8 cellular contexts compared by ENCODE assay signal in genomic region chr11:59206635-59207034, GRCh38. TPM values are rescaled to one million over a fixed set of nuclear protein-coding genes. Genes with fewer than 3 reads are reported as not detected.
A peak's percentile ranks its signal among the peaks of the same experiment; 100 is the strongest.
DNase-seq lines count a peak whose midpoint lies in the region; ATAC-seq and TF ChIP-seq lines count a peak whose summit lies in the region.

No MANE protein-coding gene starts in this region.

- H3K9me3 ChIP-seq in OCI-LY7 (ENCODE audit: low read length) (no peaks in the 10 kb centered on the region), parathyroid adenoma (ENCODE audit: control insufficient read depth, low read length) (no peaks in the 10 kb centered on the region)

- no peak overlapping the region for H2AFZ ChIP-seq in OCI-LY7 (ENCODE audit: low read length)
- H2AFZ ChIP-seq in parathyroid adenoma: no peak overlapping the region

- ATAC-seq in esophagus mucosa: peak; percentile 49
- no peak for ATAC-seq in HG03457 (IDR thresholded peaks at IDR 0.05; ENCODE audit: unreplicated experiment)

- CTCF ChIA-PET in OCI-LY7 (lab: Charles Lee; ENCODE audit: unreplicated experiment): interaction anchor here (1.6 kb wide), 1 partner anchor 14 kb away, joined by 4 read pairs; no protein-coding TSS in a partner anchor

- no peaks in the 10 kb centered on the region for H4K20me1 ChIP-seq in OCI-LY7 (ENCODE audit: insufficient read depth, low read length)

- POLR2A ChIA-PET in OCI-LY7 (lab: Charles Lee): no interaction called here

- DNase-seq in CD14-positive monocyte (ENCODE audit: low spot score): no peak
- peak; percentile 41 for DNase-seq in H4 (ENCODE audit: low spot score)
- DNase-seq in OCI-LY7 (ENCODE audit: low spot score): peak; percentile 26
- no peak for DNase-seq in NCI-H187 (lab: John Stamatoyannopoulos, UW)
- no peak for DNase-seq in activated T-cell treated with anti-CD3 and anti-CD28 coated beads for 4 hours

- H3K4me3 Mint-ChIP-seq in CD14-positive monocyte: peak overlapping the region; percentile 98 to 99

- H3K79me2 ChIP-seq in OCI-LY7 (ENCODE audit: insufficient read depth, low read depth, low read length) (no peaks in the 10 kb centered on the region), parathyroid adenoma (no peaks in the 10 kb centered on the region)

- no peaks in the 10 kb centered on the region for H3K27me3 Mint-ChIP-seq in CD14-positive monocyte (ENCODE audit: low read depth in 3 of 3)

- BruUV-seq in OCI-LY7 (replicated peaks; lab: Mats Ljungman, UMichigan): no TSS peak

- peaks cover 0 to 5% (median 2%) of the 10 kb centered on the region in 7 donors for H3K9me3 Mint-ChIP-seq in CD14-positive monocyte

- H3K4me2 ChIP-seq in OCI-LY7 (ENCODE audit: low read length) (no peak overlapping the region), parathyroid adenoma (ENCODE audit: low read length) (no peak overlapping the region)

- H3K9me2 ChIP-seq in OCI-LY7 (ENCODE audit: insufficient read depth, low read length): no peaks in the 10 kb centered on the region

- no peaks in the 10 kb centered on the region for H3K27me3 ChIP-seq in parathyroid adenoma (ENCODE audit: control insufficient read depth, insufficient read depth, low read length)

- peaks cover 48% of the 10 kb centered on the region for H3K4me1 Mint-ChIP-seq in CD14-positive monocyte

- intact Hi-C loops in CD14-positive monocyte (cut with micrococcal nuclease): loop anchor here in 1 of 2 donors (5.0 kb wide), 2 partner anchors 34 to 51 kb away; partner anchors contain the start of gene DTX4
- intact Hi-C loops in OCI-LY7 (cut with micrococcal nuclease; ENCODE audit: unreplicated experiment): no loop called here

- H3K27ac ChIP-seq in OCI-LY7 (ENCODE audit: low read depth, low read length, poor library complexity, severe bottlenecking) (no peak overlapping the region), parathyroid adenoma (no peak overlapping the region)

- H3K9ac ChIP-seq in parathyroid adenoma: no peak overlapping the region

- H3K4me1 ChIP-seq in OCI-LY7 (ENCODE audit: insufficient read depth, low read length, poor library complexity, severe bottlenecking) (peaks cover 8% of the 10 kb centered on the region), parathyroid adenoma (no peaks in the 10 kb centered on the region)

- H3K27ac Mint-ChIP-seq in CD14-positive monocyte: peak overlapping the region; percentile 65 to 98 (median 97)

- H3K36me3 ChIP-seq in OCI-LY7 (ENCODE audit: insufficient read depth, low read length) (no peaks in the 10 kb centered on the region), parathyroid adenoma (ENCODE audit: control insufficient read depth, insufficient read depth, low read length) (no peaks in the 10 kb centered on the region)

- TF ChIP-seq CTCF in CD14-positive monocyte (IDR thresholded peaks at IDR 0.05) (peak; percentile 57), OCI-LY7 (conservative IDR thresholded peaks at IDR 0.05; ENCODE audit: low read length) (peak; percentile 76), parathyroid adenoma (IDR thresholded peaks at IDR 0.05) (peak; percentile 38)

- H3K36me3 Mint-ChIP-seq in CD14-positive monocyte: peaks cover 94 to 95% of the 10 kb centered on the region in 2 donors

- H3K4me3 ChIP-seq in OCI-LY7 (ENCODE audit: low read depth, low read length, poor library complexity, severe bottlenecking) (no peak overlapping the region), parathyroid adenoma (ENCODE audit: low read depth, low read length) (no peak overlapping the region)

RNA-seq across cellular contexts. Expression of gene MPEG1, which starts 6.1 kb away (rescaled TPM):
- 100 to 1,000 TPM; 691 to 971 TPM for polyA plus RNA-seq in CD14-positive monocyte
- total RNA-seq in H4 (2014; rRNA removed; shearing (Covaris generic)): not detected in 2 replicates
- 0.06 TPM in 1 of 2 replicates, not detected in the other for total RNA-seq in OCI-LY7 (2014; rRNA removed; shearing (Covaris generic))
- 12.4 and 13.5 TPM in 2 replicates for total RNA-seq in OCI-LY7 (2022)
- total RNA-seq in esophagus mucosa: 1.8 TPM

RNA-seq across cellular contexts. Expression of gene DTX4, which starts 34.7 kb away (rescaled TPM):
- 1 to 10 TPM; 1.1 to 1.9 TPM for polyA plus RNA-seq in CD14-positive monocyte
- total RNA-seq in H4 (2014; rRNA removed; shearing (Covaris generic)): 0.58 and 1.6 TPM in 2 replicates
- 0.70 and 1.4 TPM in 2 replicates for total RNA-seq in OCI-LY7 (2014; rRNA removed; shearing (Covaris generic))
- total RNA-seq in OCI-LY7 (2022) (9.4 and 9.9 TPM in 2 replicates), esophagus mucosa (3.3 TPM)

Comparison
In these comparisons a context has a peak if more than half of its experiments do, and no peak if none do; other contexts are left out.
1. DNase-seq: peak in H4 (single experiment) and OCI-LY7 (single experiment); none in CD14-positive monocyte (single experiment), NCI-H187 (0 of 2) and activated T-cell treated with anti-CD3 and anti-CD28 coated beads for 4 hours (single experiment).
2. Peak in every context shown above with its lines, with median percentiles within 50 percentile points of each other: CTCF ChIP-seq.